ENCODE assay signal across 14 cellular contexts in the genomic region with DNA sequence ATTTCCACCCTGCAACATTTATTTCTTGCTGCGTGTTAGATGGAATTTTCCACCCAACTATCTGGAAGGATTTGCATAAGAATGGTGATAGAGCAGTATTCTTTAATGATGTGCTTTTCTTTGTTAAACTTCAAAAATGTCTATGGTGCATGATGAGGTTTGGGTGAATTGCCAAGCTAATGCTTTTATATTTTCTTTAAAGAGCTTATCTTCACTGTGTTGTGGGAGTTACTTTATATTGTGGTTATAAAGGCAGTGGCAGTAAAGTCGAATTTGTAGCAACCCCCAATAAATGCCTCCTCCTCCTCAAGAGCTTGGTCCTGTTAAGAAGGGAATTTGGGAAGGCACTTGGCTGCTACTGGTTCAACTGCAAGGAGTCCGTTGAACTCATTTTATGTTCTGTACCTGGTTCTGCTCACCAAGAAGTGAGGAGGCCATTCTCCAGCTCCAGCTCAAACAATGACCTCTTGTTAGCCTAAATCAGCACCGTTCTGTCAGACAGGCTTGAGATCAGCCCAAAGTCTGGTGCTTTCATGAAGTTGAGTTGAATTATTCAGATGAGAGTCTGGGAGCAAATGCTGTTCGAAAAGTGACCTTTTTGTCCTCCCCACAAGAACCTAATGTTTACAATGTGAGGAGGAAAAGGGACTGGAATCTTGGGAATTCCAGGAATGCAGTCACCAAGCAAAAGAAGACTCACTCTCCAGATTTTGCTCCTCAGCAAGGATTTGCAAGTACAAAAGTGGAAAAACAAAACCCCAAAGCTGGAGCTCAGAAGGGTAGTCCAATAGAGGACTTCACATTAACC.
DNase-seq lines count a peak whose midpoint lies in the region; ATAC-seq, FAIRE-seq and TF ChIP-seq lines count a peak whose summit lies in the region.
"Had no signal": no experiment of that assay in that cellular context is flagged by ENCODE, and none has a peak within 500 bp of the region (broad histone marks: within the 10 kb centered on the region; RNA-seq: fewer than 3 reads in every experiment).

No MANE protein-coding gene starts in this region.

- no peaks in the 10 kb centered on the region for H3K9me3 ChIP-seq in A549
- no peaks in the 10 kb centered on the region for H3K9me3 ChIP-seq in HUES48 (ENCODE audit: control insufficient read depth, insufficient read depth, low read length)
- H3K9me3 ChIP-seq: thyroid gland had no signal

- ATAC-seq in A549 = peak; percentile 23 to 65; a peak in 3 of 6 replicates
- ATAC-seq: T-cell had no signal

- H3K27me3 ChIP-seq in HUES48 (ENCODE audit: control insufficient read depth, insufficient read depth, low read length) = no peaks in the 10 kb centered on the region
- H3K27me3 ChIP-seq: thyroid gland had no signal

- peak overlapping the region; percentile 70 for H3K4me2 ChIP-seq in A549

- 17% methylated on average over 5 of the region's 5 CpGs for WGBS in A549 (ENCODE audit: missing lambda C conversion rate)

- POLR2A ChIA-PET in A549 (lab: Yijun Ruan, JAX) = no interaction called here

- H3K36me3 ChIP-seq in HUES48 (ENCODE audit: control insufficient read depth, insufficient read depth, low read length) = no peaks in the 10 kb centered on the region
- H3K36me3 ChIP-seq: thyroid gland had no signal

- H3K4me1 ChIP-seq in A549 = peaks cover 33% of the 10 kb centered on the region
- peaks cover 46% of the 10 kb centered on the region for H3K4me1 ChIP-seq in HUES48 (ENCODE audit: control insufficient read depth, insufficient read depth, low read length)

- CTCF ChIA-PET in A549 (lab: Yijun Ruan, JAX) = interaction anchor here (0.7 to 3.7 kb wide), 2 partner anchors 29 to 1118 kb away, joined by 3 to 19 read pairs; no protein-coding TSS in a partner anchor

- DNase-seq in A549 (ENCODE audit: low read depth in 1 of 2, low spot score in 1 of 2) = peak in 1 of 2 experiments; percentile 33
- DNase-seq in ecto neural progenitor cell (ENCODE audit: low spot score) = peak; percentile 54
- DNase-seq in medulla oblongata (ENCODE audit: extremely low spot score) = peak; percentile 33
- no peak for DNase-seq in NCI-H82 treated with DMSO at 0.1 percent for 48 hours (lab: John Stamatoyannopoulos, UW; ENCODE audit: unreplicated experiment)
- no peak for DNase-seq in GM10266 (ENCODE audit: extremely low spot score)
- DNase-seq in NCI-H1694 treated with DMSO at 0.1 percent for 48 hours (lab: John Stamatoyannopoulos, UW) = no peak
- DNase-seq in NCI-H2196 (lab: John Stamatoyannopoulos, UW; ENCODE audit: unreplicated experiment) = no peak
- DNase-seq: activated CD4-positive, alpha-beta T cell treated with anti-CD3 and anti-CD28 coated beads, Interleukin-2, amount 50 U/mL, for 1 hour; activated gamma-delta T cell treated with Interleukin-2 at 50 U/mL for 16 hours; NCI-H1436; NCI-H748 treated with DMSO at 0.1 percent for 48 hours; T-cell; thyroid gland had no signal

- TF ChIP-seq POLR2A in A549 (IDR thresholded peaks at IDR 0.05; ENCODE audit: low read length) = no peak

- peak overlapping the region; percentile 8; the same call in 1 of the 2 replicates for H3K9ac ChIP-seq in HUES48 (ENCODE audit: low read depth, low read length)

- no peak for FAIRE-seq in A549 (lab: Jason Lieb, UNC)

- no peak overlapping the region for H3K4me3 ChIP-seq in A549
- H3K4me3 ChIP-seq in HUES48 (ENCODE audit: low read depth, low read length) = peak overlapping the region; percentile 42
- H3K4me3 ChIP-seq: thyroid gland had no signal

- TF ChIP-seq RAD21 in A549 (conservative IDR thresholded peaks at IDR 0.05 in 1 of 2, IDR thresholded peaks at IDR 0.05 in 1 of 2) = no peak

- no peak for TF ChIP-seq EP300 in A549 (IDR thresholded peaks at IDR 0.05)

- H3K27ac ChIP-seq in A549 (peak overlapping the region; percentile 49 to 74), HUES48 (ENCODE audit: low read depth, low read length) (peak overlapping the region; percentile 94)
- H3K27ac ChIP-seq: thyroid gland had no signal

- no peak for TF ChIP-seq CTCF in A549 (IDR thresholded peaks at IDR 0.05)
- no peak for TF ChIP-seq CTCF in GM10266 (IDR thresholded peaks at IDR 0.05; ENCODE audit: control insufficient read depth, insufficient read depth, low read depth, missing control alignments)

TF ChIP-seq in A549, 52 proteins besides CTCF, POLR2A, EP300 and RAD21:
- TF ChIP-seq, protein P1, sequence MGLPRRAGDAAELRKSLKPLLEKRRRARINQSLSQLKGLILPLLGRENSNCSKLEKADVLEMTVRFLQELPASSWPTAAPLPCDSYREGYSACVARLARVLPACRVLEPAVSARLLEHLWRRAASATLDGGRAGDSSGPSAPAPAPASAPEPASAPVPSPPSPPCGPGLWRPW (IDR thresholded peaks at IDR 0.05) = no peak
- TF ChIP-seq RNF2 (IDR thresholded peaks at IDR 0.05; ENCODE audit: borderline replicate concordance, low read depth) (no peak), FOXS1 (CRISPR knock-in tag; IDR thresholded peaks at IDR 0.05) (no peak), CHD4 (IDR thresholded peaks at IDR 0.05; ENCODE audit: borderline replicate concordance) (no peak), NR3C1 (IDR thresholded peaks at IDR 0.05) (no peak)

Comparison
In these comparisons a context has a peak if more than half of its experiments do, and no peak if none do; other contexts are left out.
1. DNase-seq: peak in ecto neural progenitor cell (single experiment) and medulla oblongata (single experiment); none in NCI-H82 treated with DMSO at 0.1 percent for 48 hours (single experiment), GM10266 (single experiment), NCI-H1694 treated with DMSO at 0.1 percent for 48 hours (single experiment) and NCI-H2196 (single experiment).